In genomic region chr12:11763760-11764520, GRCh38 we compare ENCODE assay signal across 9 cellular contexts.
DNase-seq lines count a peak whose midpoint lies in the region; ATAC-seq and TF ChIP-seq lines count a peak whose summit lies in the region.
"Had no signal": no experiment of that assay in that cellular context is flagged by ENCODE, and none has a peak within 500 bp of the region (broad histone marks: within the 10 kb centered on the region; RNA-seq: fewer than 3 reads in every experiment).

No MANE protein-coding gene starts in this region.

- DNase-seq in COLO829 (ENCODE audit: low spot score) (peak; percentile 8), LNCaP clone FGC (ENCODE audit: low read depth) (peak; percentile 36), esophagus muscularis mucosa (ENCODE audit: extremely low spot score) (no peak), prostate gland (ENCODE audit: low spot score) (no peak), germinal center (ENCODE audit: low spot score) (no peak), GOT3 (lab: John Stamatoyannopoulos, UW) (no peak)
- DNase-seq: stimulated activated CD4-positive, alpha-beta T cell treated with anti-CD3 and anti-CD28 coated beads, Interleukin-12 subunit alpha, Interleukin-12 subunit beta, amount 100 ng/mL, for 4 hours had no signal

- intact Hi-C loops in esophagus muscularis mucosa (cut with DNase I) (loop anchor here (5.0 kb wide), 1 partner anchor 112 kb away; no protein-coding TSS in a partner anchor), prostate gland (cut with DNase I) (no loop called here)

- no peak for TF ChIP-seq EP300 in esophagus muscularis mucosa (IDR thresholded peaks at IDR 0.05)

- no peak for TF ChIP-seq POLR2A in esophagus muscularis mucosa (IDR thresholded peaks at IDR 0.05; ENCODE audit: low read depth)
- TF ChIP-seq POLR2A in prostate gland (IDR thresholded peaks at IDR 0.05), result no peak

- ATAC-seq in GM21390 (IDR thresholded peaks at IDR 0.05; ENCODE audit: unreplicated experiment) (no peak), GM21529 (IDR thresholded peaks at IDR 0.05; ENCODE audit: unreplicated experiment) (no peak)

- TF ChIP-seq CTCF in LNCaP clone FGC (IDR thresholded peaks at IDR 0.05; ENCODE audit: control insufficient read depth, extremely low read depth, insufficient read depth) (no peak), esophagus muscularis mucosa (IDR thresholded peaks at IDR 0.05) (no peak), prostate gland (IDR thresholded peaks at IDR 0.05) (no peak)

- peaks cover 45 to 93% (median 92%) of the 10 kb centered on the region in 4 donors for H3K4me1 ChIP-seq in esophagus muscularis mucosa
- no peaks in the 10 kb centered on the region for H3K4me1 ChIP-seq in prostate gland (replicated peaks)

- H3K27ac ChIP-seq in esophagus muscularis mucosa (replicated peaks in 1 of 4) (peak overlapping the region; percentile 88 to 94 (median 92)), prostate gland (peak overlapping the region; percentile 14 to 60)

- H3K27me3 ChIP-seq in esophagus muscularis mucosa (no peaks in the 10 kb centered on the region), prostate gland (replicated peaks; ENCODE audit: insufficient read depth) (no peaks in the 10 kb centered on the region)

- WGBS in esophagus muscularis mucosa, result 40% methylated on average over 7 of the region's 7 CpGs
- WGBS in prostate gland, result 63% methylated on average over 7 of the region's 7 CpGs

- H3K4me3 ChIP-seq in LNCaP clone FGC (ENCODE audit: low read depth, low read length) (no peak overlapping the region), esophagus muscularis mucosa (no peak overlapping the region), prostate gland (no peak overlapping the region)

- no peaks in the 10 kb centered on the region for H3K36me3 ChIP-seq in esophagus muscularis mucosa
- H3K36me3 ChIP-seq in prostate gland, result no peaks in the 10 kb centered on the region

- H3K9me3 ChIP-seq in esophagus muscularis mucosa (no peaks in the 10 kb centered on the region), prostate gland (no peaks in the 10 kb centered on the region)

Comparison
In these comparisons a context has a peak if more than half of its experiments do, and no peak if none do; other contexts are left out.
1. DNase-seq: peak in COLO829 (single experiment) and LNCaP clone FGC (single experiment); none in esophagus muscularis mucosa (single experiment), prostate gland (single experiment), germinal center (single experiment) and GOT3 (single experiment).